In genomic region chr2:190179754-190180312, GRCh38 we compare ENCODE assay signal across 8 cellular contexts.
DNase-seq lines count a peak whose midpoint lies in the region; ATAC-seq and TF ChIP-seq lines count a peak whose summit lies in the region.

No MANE protein-coding gene starts in this region.

- no peak overlapping the region for H2BK5ac ChIP-seq in IMR-90 (ENCODE audit: low read depth, low read length, poor library complexity, severe bottlenecking)

- H2BK15ac ChIP-seq in IMR-90 (ENCODE audit: low read depth, low read length): no peak overlapping the region

- no peak overlapping the region for H3K27ac Mint-ChIP-seq in endothelial cell (ENCODE audit: unreplicated experiment)

- H3K4me3 ChIP-seq in IMR-90 (ENCODE audit: insufficient read depth, low read depth, low read length) (peak overlapping the region; percentile 54; the same call in 1 of the 2 replicates), neutrophil (ENCODE audit: low read depth in 1 of 2, low read length in 1 of 2) (peak overlapping the region; percentile 27 to 43)

- no peaks in the 10 kb centered on the region for H3K27me3 Mint-ChIP-seq in endothelial cell (ENCODE audit: unreplicated experiment)

- no peak overlapping the region for H3K56ac ChIP-seq in IMR-90 (ENCODE audit: extremely low read depth, insufficient read depth, low read length)

- DNase-seq in IMR-90 (no peak), endothelial cell (ENCODE audit: low spot score) (no peak), kidney glomerular epithelial cell (lab: John Stamatoyannopoulos, UW) (no peak), NCI-H187 (lab: John Stamatoyannopoulos, UW) (no peak)

- no peaks in the 10 kb centered on the region for H3K79me1 ChIP-seq in IMR-90 (ENCODE audit: low read depth in 1 of 2, low read length in 2 of 2)

- CTCF ChIA-PET in IMR-90 (lab: Yijun Ruan, JAX): interaction anchor here (0.5 to 1.4 kb wide), 4 partner anchors 9 to 1124 kb away, joined by 3 to 4 read pairs (median 4); no protein-coding TSS in a partner anchor

- no peak overlapping the region for H4K5ac ChIP-seq in IMR-90 (ENCODE audit: low read depth, low read length)

- peak overlapping the region; percentile 28; the same call in 1 of the 2 replicates for H3K4me2 ChIP-seq in IMR-90 (ENCODE audit: low read depth, low read length)

- H3K14ac ChIP-seq in IMR-90 (replicated peaks; ENCODE audit: low read depth, low read length): no peak overlapping the region

- dilution Hi-C loops in IMR-90 (cut with HindIII; ENCODE audit: low sequenced_read_pairs, unreplicated experiment): no loop called here

- BruUV-seq in IMR-90 (replicated peaks; lab: Mats Ljungman, UMichigan): no TSS peak

- no peak overlapping the region for H3K4ac ChIP-seq in IMR-90 (ENCODE audit: low read depth, low read length)

- POLR2A ChIA-PET in IMR-90 (lab: Charles Lee; ENCODE audit: unreplicated experiment): no interaction called here

- peak overlapping the region; percentile 44 for H2AK9ac ChIP-seq in IMR-90 (replicated peaks; ENCODE audit: low read depth, low read length, poor library complexity)

- in situ Hi-C loops in IMR-90 (cut with MboI; ENCODE audit: low sequenced_read_pairs): no loop called here

- H3K23ac ChIP-seq in IMR-90 (ENCODE audit: low read depth, low read length): no peak overlapping the region

- H4K20me1 ChIP-seq in IMR-90 (ENCODE audit: insufficient read depth, low read length): no peaks in the 10 kb centered on the region

- H2AK5ac ChIP-seq in IMR-90 (ENCODE audit: low read depth, low read length): no peak overlapping the region

- no peak overlapping the region for H4K91ac ChIP-seq in IMR-90 (ENCODE audit: insufficient read depth, low read depth, low read length)

- H3K4me1 ChIP-seq in ES-I3 (ENCODE audit: insufficient read depth, low read length) (0 out of 2 replicates have a peak, but pooled peaks cover 3% of the 10 kb centered on the region), IMR-90 (ENCODE audit: control insufficient read depth, insufficient read depth, low read length) (no peaks in the 10 kb centered on the region), neutrophil (ENCODE audit: control insufficient read depth in 1 of 2, insufficient read depth in 1 of 2, low read depth in 1 of 2, low read length in 1 of 2) (peaks cover 9 to 15% of the 10 kb centered on the region in 2 experiments)

- H3K36me3 ChIP-seq in ES-I3 (ENCODE audit: insufficient read depth, low read length): no peaks in the 10 kb centered on the region
- H3K36me3 ChIP-seq in IMR-90 (ENCODE audit: control insufficient read depth, insufficient read depth, low read length): no peaks in the 10 kb centered on the region
- H3K36me3 ChIP-seq in neutrophil: no peaks in the 10 kb centered on the region

- H3K18ac ChIP-seq in IMR-90 (ENCODE audit: low read depth, low read length): no peak overlapping the region

- TF ChIP-seq RAD21 in IMR-90 (IDR thresholded peaks at IDR 0.05; ENCODE audit: low read length): no peak

- no peaks in the 10 kb centered on the region for H3K9me3 Mint-ChIP-seq in endothelial cell (ENCODE audit: unreplicated experiment)

- H3K9ac ChIP-seq in ES-I3 (ENCODE audit: low read depth, low read length) (peak overlapping the region; percentile 87), IMR-90 (ENCODE audit: low read depth, low read length) (no peak overlapping the region)

- TF ChIP-seq CTCF in IMR-90 (conservative IDR thresholded peaks at IDR 0.05; ENCODE audit: low read depth, low read length): no peak
- no peak for TF ChIP-seq CTCF in endothelial cell (IDR thresholded peaks at IDR 0.05; ENCODE audit: unreplicated experiment)
- no peak for TF ChIP-seq CTCF in neutrophil (IDR thresholded peaks at IDR 0.05)

- H3K9me1 ChIP-seq in IMR-90 (ENCODE audit: insufficient read depth, low read length): no peaks in the 10 kb centered on the region

- H3K36me3 Mint-ChIP-seq in endothelial cell (ENCODE audit: low read depth, unreplicated experiment): no peaks in the 10 kb centered on the region

- WGBS in IMR-90 (ENCODE audit: extremely low coverage in 2 of 2, insufficient read length in 1 of 2), 2 experiments: 72% methylated on average over 5 of the region's 13 CpGs; no CpG with 5 or more reads in 1 of the 2 experiments

- peak overlapping the region; percentile 75 for H3K4me3 Mint-ChIP-seq in endothelial cell (ENCODE audit: unreplicated experiment)

- no peak for TF ChIP-seq POLR2A in IMR-90 (IDR thresholded peaks at IDR 0.05; ENCODE audit: low read depth, low read length)

- H3K4me1 Mint-ChIP-seq in endothelial cell (ENCODE audit: unreplicated experiment): peaks cover 27% of the 10 kb centered on the region

- intact Hi-C loops in IMR-90 (cut with micrococcal nuclease): loop anchor here (2.0 kb wide), 1 partner anchor 91 kb away; no protein-coding TSS in a partner anchor

- H2AFZ ChIP-seq in IMR-90 (replicated peaks; ENCODE audit: low read length, poor library complexity): peak overlapping the region; percentile 93

- H2BK20ac ChIP-seq in IMR-90 (ENCODE audit: low read depth, low read length): no peak overlapping the region

- no peaks in the 10 kb centered on the region; the same call in 1 of the 2 replicates for H3K27me3 ChIP-seq in IMR-90 (ENCODE audit: control insufficient read depth, insufficient read depth, low read length)
- peaks cover 49% of the 10 kb centered on the region for H3K27me3 ChIP-seq in neutrophil

- no peak overlapping the region for H2BK120ac ChIP-seq in IMR-90 (ENCODE audit: low read depth, low read length)

- H3K27ac ChIP-seq in IMR-90 (ENCODE audit: insufficient read depth, low read length) (no peak overlapping the region), neutrophil (no peak overlapping the region)

- H3K9me3 ChIP-seq in ES-I3 (ENCODE audit: control insufficient read depth, insufficient read depth, low read length) (no peaks in the 10 kb centered on the region), IMR-90 (ENCODE audit: control insufficient read depth, insufficient read depth, low read length) (no peaks in the 10 kb centered on the region), neutrophil (no peaks in the 10 kb centered on the region)

- H4K8ac ChIP-seq in IMR-90 (ENCODE audit: low read depth in 2 of 2, low read length in 2 of 2): no peak overlapping the region

- no peak for ATAC-seq in IMR-90 (ENCODE audit: low read depth)
- no peak for ATAC-seq in GM19035 (IDR thresholded peaks at IDR 0.05; ENCODE audit: unreplicated experiment)
- no peak for ATAC-seq in HG03108 (IDR thresholded peaks at IDR 0.05; ENCODE audit: unreplicated experiment)

TF ChIP-seq in IMR-90, 13 proteins besides CTCF, POLR2A, EP300 and RAD21:
- no peak for TF ChIP-seq NFE2L2 (IDR thresholded peaks at IDR 0.05; ENCODE audit: low read depth, low read length)
- no peak for TF ChIP-seq CHD1 (IDR thresholded peaks at IDR 0.05; ENCODE audit: low read depth, low read length)
- TF ChIP-seq RCOR1 (IDR thresholded peaks at IDR 0.05; ENCODE audit: insufficient replicate concordance, low read length): no peak
- TF ChIP-seq SMC3 (IDR thresholded peaks at IDR 0.05; ENCODE audit: low read depth, low read length): no peak
- no peak for TF ChIP-seq MAZ (IDR thresholded peaks at IDR 0.05; ENCODE audit: borderline replicate concordance, low read depth, low read length)
- no peak for TF ChIP-seq RFX5 (IDR thresholded peaks at IDR 0.05; ENCODE audit: low read depth, low read length)
- no peak for TF ChIP-seq USF2 (IDR thresholded peaks at IDR 0.05; ENCODE audit: low read depth, low read length)
- TF ChIP-seq MAFK (IDR thresholded peaks at IDR 0.05; ENCODE audit: low read depth, low read length): no peak
- TF ChIP-seq MXI1 (IDR thresholded peaks at IDR 0.05; ENCODE audit: borderline replicate concordance, low read depth, low read length): no peak
- TF ChIP-seq BHLHE40 (IDR thresholded peaks at IDR 0.05; ENCODE audit: low read depth, low read length): no peak
- no peak for TF ChIP-seq ELK1 (IDR thresholded peaks at IDR 0.05; ENCODE audit: borderline replicate concordance, low read depth, low read length)
- TF ChIP-seq CEBPB (IDR thresholded peaks at IDR 0.05; ENCODE audit: low read depth, low read length): no peak
- no peak for TF ChIP-seq FOS (IDR thresholded peaks at IDR 0.05; ENCODE audit: low read depth, low read length)
